1 cellular context compared by ENCODE assay signal in the genomic region with DNA sequence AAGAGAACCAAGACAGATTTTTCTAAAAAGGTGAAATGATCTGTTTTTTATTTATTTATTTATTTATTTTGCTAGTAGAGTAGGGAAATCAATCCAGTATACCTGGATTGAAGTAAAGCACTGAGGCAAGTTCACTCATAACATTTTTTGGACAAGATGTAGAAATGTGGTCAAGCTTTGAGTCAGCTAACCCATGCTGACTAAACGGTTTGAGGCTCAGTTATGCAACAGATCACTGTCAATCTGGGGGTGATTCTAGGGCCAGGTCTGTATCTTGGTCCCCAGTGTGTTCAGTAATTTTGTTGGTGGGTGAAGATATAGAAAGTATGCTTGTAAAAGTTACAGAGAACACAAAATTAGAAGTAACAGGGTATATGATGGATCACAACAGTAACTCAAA.
TF ChIP-seq lines count a peak whose summit lies in the region.

No MANE protein-coding gene starts in this region.

TF ChIP-seq in GM12878, 131 proteins besides CTCF, POLR2A, EP300 and RAD21 (continued from another document):
- TF ChIP-seq, protein P1, sequence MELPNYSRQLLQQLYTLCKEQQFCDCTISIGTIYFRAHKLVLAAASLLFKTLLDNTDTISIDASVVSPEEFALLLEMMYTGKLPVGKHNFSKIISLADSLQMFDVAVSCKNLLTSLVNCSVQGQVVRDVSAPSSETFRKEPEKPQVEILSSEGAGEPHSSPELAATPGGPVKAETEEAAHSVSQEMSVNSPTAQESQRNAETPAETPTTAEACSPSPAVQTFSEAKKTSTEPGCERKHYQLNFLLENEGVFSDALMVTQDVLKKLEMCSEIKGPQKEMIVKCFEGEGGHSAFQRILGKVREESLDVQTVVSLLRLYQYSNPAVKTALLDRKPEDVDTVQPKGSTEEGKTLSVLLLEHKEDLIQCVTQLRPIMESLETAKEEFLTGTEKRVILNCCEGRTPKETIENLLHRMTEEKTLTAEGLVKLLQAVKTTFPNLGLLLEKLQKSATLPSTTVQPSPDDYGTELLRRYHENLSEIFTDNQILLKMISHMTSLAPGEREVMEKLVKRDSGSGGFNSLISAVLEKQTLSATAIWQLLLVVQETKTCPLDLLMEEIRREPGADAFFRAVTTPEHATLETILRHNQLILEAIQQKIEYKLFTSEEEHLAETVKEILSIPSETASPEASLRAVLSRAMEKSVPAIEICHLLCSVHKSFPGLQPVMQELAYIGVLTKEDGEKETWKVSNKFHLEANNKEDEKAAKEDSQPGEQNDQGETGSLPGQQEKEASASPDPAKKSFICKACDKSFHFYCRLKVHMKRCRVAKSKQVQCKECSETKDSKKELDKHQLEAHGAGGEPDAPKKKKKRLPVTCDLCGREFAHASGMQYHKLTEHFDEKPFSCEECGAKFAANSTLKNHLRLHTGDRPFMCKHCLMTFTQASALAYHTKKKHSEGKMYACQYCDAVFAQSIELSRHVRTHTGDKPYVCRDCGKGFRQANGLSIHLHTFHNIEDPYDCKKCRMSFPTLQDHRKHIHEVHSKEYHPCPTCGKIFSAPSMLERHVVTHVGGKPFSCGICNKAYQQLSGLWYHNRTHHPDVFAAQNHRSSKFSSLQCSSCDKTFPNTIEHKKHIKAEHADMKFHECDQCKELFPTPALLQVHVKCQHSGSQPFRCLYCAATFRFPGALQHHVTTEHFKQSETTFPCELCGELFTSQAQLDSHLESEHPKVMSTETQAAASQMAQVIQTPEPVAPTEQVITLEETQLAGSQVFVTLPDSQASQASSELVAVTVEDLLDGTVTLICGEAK (IDR thresholded peaks at IDR 0.05; ENCODE audit: borderline replicate concordance): no peak
- no peak for TF ChIP-seq SIN3A (IDR thresholded peaks at IDR 0.05; ENCODE audit: low read depth, low read length)
- no peak for TF ChIP-seq ZNF384 (IDR thresholded peaks at IDR 0.05; ENCODE audit: borderline replicate concordance, low read depth, low read length)
- TF ChIP-seq SMAD5 (IDR thresholded peaks at IDR 0.05; ENCODE audit: low read depth): no peak
- TF ChIP-seq, protein P2, sequence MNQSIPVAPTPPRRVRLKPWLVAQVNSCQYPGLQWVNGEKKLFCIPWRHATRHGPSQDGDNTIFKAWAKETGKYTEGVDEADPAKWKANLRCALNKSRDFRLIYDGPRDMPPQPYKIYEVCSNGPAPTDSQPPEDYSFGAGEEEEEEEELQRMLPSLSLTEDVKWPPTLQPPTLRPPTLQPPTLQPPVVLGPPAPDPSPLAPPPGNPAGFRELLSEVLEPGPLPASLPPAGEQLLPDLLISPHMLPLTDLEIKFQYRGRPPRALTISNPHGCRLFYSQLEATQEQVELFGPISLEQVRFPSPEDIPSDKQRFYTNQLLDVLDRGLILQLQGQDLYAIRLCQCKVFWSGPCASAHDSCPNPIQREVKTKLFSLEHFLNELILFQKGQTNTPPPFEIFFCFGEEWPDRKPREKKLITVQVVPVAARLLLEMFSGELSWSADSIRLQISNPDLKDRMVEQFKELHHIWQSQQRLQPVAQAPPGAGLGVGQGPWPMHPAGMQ (IDR thresholded peaks at IDR 0.05; ENCODE audit: borderline replicate concordance): no peak
- TF ChIP-seq ESRRA (IDR thresholded peaks at IDR 0.05; ENCODE audit: low read length): no peak
- TF ChIP-seq ZNF24 (IDR thresholded peaks at IDR 0.05): no peak
- no peak for TF ChIP-seq RELA (IDR thresholded peaks at IDR 0.05; ENCODE audit: borderline replicate concordance, partially characterized antibody)
- TF ChIP-seq JUNB (IDR thresholded peaks at IDR 0.05): peak; percentile 73
- TF ChIP-seq IKZF1 (conservative IDR thresholded peaks at IDR 0.05): no peak
- TF ChIP-seq SREBF2 (IDR thresholded peaks at IDR 0.05; ENCODE audit: low read length): no peak
- 0 out of 2 replicates have a peak, but pooled peaks have one; percentile 40 for TF ChIP-seq IRF4 (IDR thresholded peaks at IDR 0.05; ENCODE audit: low read depth, low read length)
- TF ChIP-seq RUNX3 (IDR thresholded peaks at IDR 0.05; ENCODE audit: low read length): peak; percentile 85
- TF ChIP-seq MYB (IDR thresholded peaks at IDR 0.05; ENCODE audit: borderline replicate concordance, low read depth, low read length): no peak
- TF ChIP-seq, protein P3, sequence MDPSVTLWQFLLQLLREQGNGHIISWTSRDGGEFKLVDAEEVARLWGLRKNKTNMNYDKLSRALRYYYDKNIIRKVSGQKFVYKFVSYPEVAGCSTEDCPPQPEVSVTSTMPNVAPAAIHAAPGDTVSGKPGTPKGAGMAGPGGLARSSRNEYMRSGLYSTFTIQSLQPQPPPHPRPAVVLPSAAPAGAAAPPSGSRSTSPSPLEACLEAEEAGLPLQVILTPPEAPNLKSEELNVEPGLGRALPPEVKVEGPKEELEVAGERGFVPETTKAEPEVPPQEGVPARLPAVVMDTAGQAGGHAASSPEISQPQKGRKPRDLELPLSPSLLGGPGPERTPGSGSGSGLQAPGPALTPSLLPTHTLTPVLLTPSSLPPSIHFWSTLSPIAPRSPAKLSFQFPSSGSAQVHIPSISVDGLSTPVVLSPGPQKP (IDR thresholded peaks at IDR 0.05; ENCODE audit: low read depth, low read length): no peak
- TF ChIP-seq BCL11A (IDR thresholded peaks at IDR 0.05; ENCODE audit: low read depth, low read length): peak; percentile 26; the same call in 1 of the 2 replicates
- no peak for TF ChIP-seq SUZ12 (IDR thresholded peaks at IDR 0.05; ENCODE audit: unreplicated experiment)
- TF ChIP-seq MXI1 (IDR thresholded peaks at IDR 0.05; ENCODE audit: low read depth, low read length): no peak
- peak; percentile 39; the same call in 1 of the 2 replicates for TF ChIP-seq NFIC (IDR thresholded peaks at IDR 0.05; ENCODE audit: low read depth, low read length)
- TF ChIP-seq, protein P4, sequence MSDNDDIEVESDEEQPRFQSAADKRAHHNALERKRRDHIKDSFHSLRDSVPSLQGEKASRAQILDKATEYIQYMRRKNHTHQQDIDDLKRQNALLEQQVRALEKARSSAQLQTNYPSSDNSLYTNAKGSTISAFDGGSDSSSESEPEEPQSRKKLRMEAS (IDR thresholded peaks at IDR 0.05; ENCODE audit: low read depth, low read length): no peak
- no peak for TF ChIP-seq TBL1XR1 (IDR thresholded peaks at IDR 0.05; ENCODE audit: low read depth, low read length)
- TF ChIP-seq, protein P5, sequence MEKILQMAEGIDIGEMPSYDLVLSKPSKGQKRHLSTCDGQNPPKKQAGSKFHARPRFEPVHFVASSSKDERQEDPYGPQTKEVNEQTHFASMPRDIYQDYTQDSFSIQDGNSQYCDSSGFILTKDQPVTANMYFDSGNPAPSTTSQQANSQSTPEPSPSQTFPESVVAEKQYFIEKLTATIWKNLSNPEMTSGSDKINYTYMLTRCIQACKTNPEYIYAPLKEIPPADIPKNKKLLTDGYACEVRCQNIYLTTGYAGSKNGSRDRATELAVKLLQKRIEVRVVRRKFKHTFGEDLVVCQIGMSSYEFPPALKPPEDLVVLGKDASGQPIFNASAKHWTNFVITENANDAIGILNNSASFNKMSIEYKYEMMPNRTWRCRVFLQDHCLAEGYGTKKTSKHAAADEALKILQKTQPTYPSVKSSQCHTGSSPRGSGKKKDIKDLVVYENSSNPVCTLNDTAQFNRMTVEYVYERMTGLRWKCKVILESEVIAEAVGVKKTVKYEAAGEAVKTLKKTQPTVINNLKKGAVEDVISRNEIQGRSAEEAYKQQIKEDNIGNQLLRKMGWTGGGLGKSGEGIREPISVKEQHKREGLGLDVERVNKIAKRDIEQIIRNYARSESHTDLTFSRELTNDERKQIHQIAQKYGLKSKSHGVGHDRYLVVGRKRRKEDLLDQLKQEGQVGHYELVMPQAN (conservative IDR thresholded peaks at IDR 0.05): no peak
- TF ChIP-seq POU2F2 (IDR thresholded peaks at IDR 0.05; ENCODE audit: borderline replicate concordance, low read depth, low read length): no peak
- no peak for TF ChIP-seq POLR2AphosphoS2 (IDR thresholded peaks at IDR 0.05; ENCODE audit: low read depth, low read length)
- no peak for TF ChIP-seq KDM1A (IDR thresholded peaks at IDR 0.05; ENCODE audit: borderline replicate concordance)
- TF ChIP-seq, protein P6, sequence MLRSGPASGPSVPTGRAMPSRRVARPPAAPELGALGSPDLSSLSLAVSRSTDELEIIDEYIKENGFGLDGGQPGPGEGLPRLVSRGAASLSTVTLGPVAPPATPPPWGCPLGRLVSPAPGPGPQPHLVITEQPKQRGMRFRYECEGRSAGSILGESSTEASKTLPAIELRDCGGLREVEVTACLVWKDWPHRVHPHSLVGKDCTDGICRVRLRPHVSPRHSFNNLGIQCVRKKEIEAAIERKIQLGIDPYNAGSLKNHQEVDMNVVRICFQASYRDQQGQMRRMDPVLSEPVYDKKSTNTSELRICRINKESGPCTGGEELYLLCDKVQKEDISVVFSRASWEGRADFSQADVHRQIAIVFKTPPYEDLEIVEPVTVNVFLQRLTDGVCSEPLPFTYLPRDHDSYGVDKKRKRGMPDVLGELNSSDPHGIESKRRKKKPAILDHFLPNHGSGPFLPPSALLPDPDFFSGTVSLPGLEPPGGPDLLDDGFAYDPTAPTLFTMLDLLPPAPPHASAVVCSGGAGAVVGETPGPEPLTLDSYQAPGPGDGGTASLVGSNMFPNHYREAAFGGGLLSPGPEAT (IDR thresholded peaks at IDR 0.05; ENCODE audit: low read depth): no peak
